ENCODE assay signal across 11 cellular contexts in genomic region chr9:9362332-9362731, GRCh38.
"Had no signal": no experiment of that assay in that cellular context is flagged by ENCODE, and none has a peak within 500 bp of the region (broad histone marks: within the 10 kb centered on the region; RNA-seq: fewer than 3 reads in every experiment).

No MANE protein-coding gene starts in this region.

- H3K36me3 ChIP-seq: adrenal gland, ascending aorta, brain microvascular endothelial cell, breast epithelium, cardiac muscle cell had no signal

- H3K9me3 ChIP-seq: adrenal gland, ascending aorta, body of pancreas, breast epithelium had no signal

- H3K4me3 ChIP-seq: adrenal gland, ascending aorta, body of pancreas, breast epithelium, cardiac muscle cell had no signal

- H3K27ac ChIP-seq: adrenal gland, ascending aorta, body of pancreas, brain microvascular endothelial cell, breast epithelium, cardiac muscle cell had no signal

- ATAC-seq: activated naive CD4-positive, alpha-beta T cell treated with anti-CD3 and anti-CD28 coated beads, Interleukin-2, amount 50 U/mL, for 72 hours; activated naive CD8-positive, alpha-beta T cell treated with anti-CD3 and anti-CD28 coated beads, Interleukin-2, amount 50 U/mL, for 24 hours; activated T-cell treated with anti-CD3 and anti-CD28 coated beads, Interleukin-2, amount 50 U/mL, for 4 hours; activated T-cell treated with anti-CD3 and anti-CD28 coated beads, Interleukin-2, amount 50 U/mL, for 72 hours; activated T-helper 17 cell treated with anti-CD3 and anti-CD28 coated beads, Interleukin-2, amount 50 U/mL, for 72 hours; body of pancreas had no signal

- H3K27me3 ChIP-seq: adrenal gland, ascending aorta, body of pancreas, brain microvascular endothelial cell, breast epithelium, cardiac muscle cell had no signal
